ENCODE assay signal across 8 cellular contexts in genomic region chr1:156592158-156592909, GRCh38. TPM values are rescaled to one million over a fixed set of nuclear protein-coding genes. Genes with fewer than 3 reads are reported as not detected.
DNase-seq lines count a peak whose midpoint lies in the region; ATAC-seq and TF ChIP-seq lines count a peak whose summit lies in the region.

No MANE protein-coding gene starts in this region.

- WGBS in SK-N-SH (ENCODE audit: low lambda C conversion rate), result 43% methylated on average over 13 of the region's 16 CpGs
- 37 to 52% methylated on average over 16 of the region's 16 CpGs for WGBS in sigmoid colon, 2 donors

- H3K4me2 ChIP-seq in SK-N-SH, result peak overlapping the region; percentile 96

- H3K36me3 ChIP-seq in SK-N-SH (replicated peaks in 1 of 2; ENCODE audit: control insufficient read depth in 1 of 2, insufficient read depth in 2 of 2, low read length in 1 of 2), result peaks cover 25 to 48% of the 10 kb centered on the region in 2 experiments
- peaks cover 0 to 46% (median 12%) of the 10 kb centered on the region in 4 donors for H3K36me3 ChIP-seq in sigmoid colon

- H3K4me3 ChIP-seq in SK-N-SH (ENCODE audit: low read depth in 2 of 2, low read length in 1 of 2), result peak overlapping the region; percentile 83 to 86
- H3K4me3 ChIP-seq in fibroblast of the aortic adventitia (ENCODE audit: low read depth, low read length), result peak overlapping the region; percentile 88
- peak overlapping the region; percentile 54 to 83 (median 68) for H3K4me3 ChIP-seq in sigmoid colon

- ATAC-seq in GM18505 (IDR thresholded peaks at IDR 0.05; ENCODE audit: unreplicated experiment), result no peak
- ATAC-seq in GM18858 (IDR thresholded peaks at IDR 0.05; ENCODE audit: unreplicated experiment), result no peak

- TF ChIP-seq EP300 in SK-N-SH (IDR thresholded peaks at IDR 0.05; ENCODE audit: borderline replicate concordance in 1 of 2, low read depth in 1 of 2, low read length in 1 of 2) (no peak), sigmoid colon (IDR thresholded peaks at IDR 0.05) (no peak)

- H2AFZ ChIP-seq in SK-N-SH (ENCODE audit: low read depth), result peak overlapping the region; percentile 73

- DNase-seq in SK-N-SH (no peak), fibroblast of the aortic adventitia (ENCODE audit: low read depth) (no peak), sigmoid colon (no peak), ureter (ENCODE audit: low spot score) (no peak), nucleus accumbens (lab: John Stamatoyannopoulos, UW) (no peak), GM13977 (ENCODE audit: low spot score) (no peak)

- H3K27me3 ChIP-seq in SK-N-SH (ENCODE audit: insufficient read depth) (no peaks in the 10 kb centered on the region), sigmoid colon (no peaks in the 10 kb centered on the region)

- H3K9me3 ChIP-seq in SK-N-SH, result no peaks in the 10 kb centered on the region
- H3K9me3 ChIP-seq in sigmoid colon, result no peaks in the 10 kb centered on the region

- peak overlapping the region; percentile 51 to 93 for H3K27ac ChIP-seq in SK-N-SH (ENCODE audit: low read depth in 2 of 2, low read length in 1 of 2)
- H3K27ac ChIP-seq in sigmoid colon, result peak overlapping the region; percentile 87 to 95 (median 90)

- TF ChIP-seq CTCF in SK-N-SH (IDR thresholded peaks at IDR 0.05) (no peak), fibroblast of the aortic adventitia (IDR thresholded peaks at IDR 0.05; ENCODE audit: insufficient read depth, low read length) (no peak), sigmoid colon (IDR thresholded peaks at IDR 0.05) (no peak), GM13977 (IDR thresholded peaks at IDR 0.05; ENCODE audit: extremely low read depth, insufficient read depth, missing control alignments) (no peak)

- no peaks in the 10 kb centered on the region for H3K9me2 ChIP-seq in SK-N-SH

- H3K79me2 ChIP-seq in SK-N-SH (ENCODE audit: insufficient read depth), result peaks cover 12% of the 10 kb centered on the region; the same call in 1 of the 2 replicates

- peaks cover 13% of the 10 kb centered on the region for H3F3A ChIP-seq in SK-N-SH (replicated peaks; ENCODE audit: insufficient read depth)

- intact Hi-C loops in sigmoid colon (cut with DNase I), result loop anchor here (5.0 kb wide), 1 partner anchor 80 kb away; no protein-coding TSS in a partner anchor

- peak overlapping the region; percentile 83 for H3K9ac ChIP-seq in SK-N-SH

- no peaks in the 10 kb centered on the region for H4K20me1 ChIP-seq in SK-N-SH (ENCODE audit: insufficient read depth)

- no peak for TF ChIP-seq RAD21 in SK-N-SH (IDR thresholded peaks at IDR 0.05; ENCODE audit: low read length)

- peaks cover 0 to 16% of the 10 kb centered on the region in 2 experiments; a peak in 2 of 4 replicates for H3K4me1 ChIP-seq in SK-N-SH (ENCODE audit: control insufficient read depth in 1 of 2, insufficient read depth in 2 of 2, low read depth in 1 of 2, low read length in 1 of 2)
- peaks cover 0 to 17% (median 10%) of the 10 kb centered on the region in 4 donors for H3K4me1 ChIP-seq in sigmoid colon

- TF ChIP-seq POLR2A in GM18505 (IDR thresholded peaks at IDR 0.05; ENCODE audit: borderline replicate concordance, extremely low read depth, insufficient read depth, insufficient read length) (peak; percentile 15), sigmoid colon (IDR thresholded peaks at IDR 0.05) (no peak)

- POLR2A ChIA-PET in SK-N-SH (lab: Yijun Ruan, JAX), result interaction anchor here (1.1 to 2.8 kb wide), 5 partner anchors 8 to 22 kb away, joined by 3 to 15 read pairs (median 9); partner anchors contain the start of genes GPATCH4 and TTC24

- in situ Hi-C loops in GM13977 (cut with MboI; ENCODE audit: low pct_unique_long_range_greater_than_20kb, low sequenced_read_pairs, unreplicated experiment), result no loop called here

- CTCF ChIA-PET in SK-N-SH (lab: Yijun Ruan, JAX), result interaction anchor here (0.7 to 5.6 kb wide), 14 partner anchors 8 to 207 kb away, joined by 3 to 42 read pairs (median 7); partner anchors contain the start of genes GPATCH4 and HAPLN2

TF ChIP-seq in SK-N-SH, 30 proteins besides CTCF, POLR2A, EP300 and RAD21 (continues in another document):
- TF ChIP-seq USF1 (IDR thresholded peaks at IDR 0.05; ENCODE audit: borderline replicate concordance, low read depth) (no peak), FOSL2 (IDR thresholded peaks at IDR 0.05; ENCODE audit: borderline replicate concordance, low read depth) (no peak), ZBTB33 (IDR thresholded peaks at IDR 0.05; ENCODE audit: borderline replicate concordance, low read depth) (no peak), CHD2 (IDR thresholded peaks at IDR 0.05; ENCODE audit: low read length, partially characterized antibody) (no peak), EZH2phosphoT487 (IDR thresholded peaks at IDR 0.05; ENCODE audit: borderline replicate concordance, low read depth) (no peak), IRF3 (IDR thresholded peaks at IDR 0.05; ENCODE audit: low read depth, low read length) (no peak), JUND (IDR thresholded peaks at IDR 0.05) (no peak), TEAD4 (IDR thresholded peaks at IDR 0.05; ENCODE audit: borderline replicate concordance, insufficient read depth) (no peak), FOXJ3 (CRISPR knock-in tag; IDR thresholded peaks at IDR 0.05) (no peak), ELF1 (IDR thresholded peaks at IDR 0.05) (no peak), YY1 (IDR thresholded peaks at IDR 0.05; ENCODE audit: low read depth) (no peak), SIN3A (IDR thresholded peaks at IDR 0.05; ENCODE audit: borderline replicate concordance, low read depth, low read length) (no peak)

RNA-seq across cellular contexts. Expression of gene NAXE, which starts 0.8 kb away (rescaled TPM):
- polyA plus RNA-seq in SK-N-SH (2012; rRNA removed) (68.5 and 98.4 TPM in 2 replicates), sigmoid colon (10 to 100 TPM; 80.8 to 91.6 (median 84.1) TPM)
- 66.1 and 89.0 TPM in 2 replicates for polyA plus RNA-seq in SK-N-SH (2012; cell fraction: cytosol; rRNA removed)
- 57.4 and 64.6 TPM in 2 replicates for polyA plus RNA-seq in SK-N-SH (2012; cell fraction: nucleus; rRNA removed)
- total RNA-seq in fibroblast of the aortic adventitia (ENCODE audit: low replicate concordance) (22.7 and 64.2 TPM in 2 replicates), sigmoid colon (100 to 1,000 TPM in 1 of 4 donors, 10 to 100 TPM in 3; 59.3 to 113 (median 67.2) TPM), ureter (119 TPM)

RNA-seq across cellular contexts. Expression of gene GPATCH4, which starts 8.9 kb away (rescaled TPM):
- polyA plus RNA-seq in SK-N-SH (2012; rRNA removed) (36.6 and 46.8 TPM in 2 replicates), sigmoid colon (10 to 100 TPM; 10.2 to 32.9 (median 18.0) TPM)
- 45.1 and 47.1 TPM in 2 replicates for polyA plus RNA-seq in SK-N-SH (2012; cell fraction: cytosol; rRNA removed)
- polyA plus RNA-seq in SK-N-SH (2012; cell fraction: nucleus; rRNA removed), result 41.7 and 60.0 TPM in 2 replicates
- total RNA-seq in fibroblast of the aortic adventitia (ENCODE audit: low replicate concordance) (12.2 and 18.9 TPM in 2 replicates), sigmoid colon (10 to 100 TPM; 12.2 to 22.9 (median 17.3) TPM), ureter (42.5 TPM)

RNA-seq across cellular contexts. Expression of gene TTC24, which starts 12.8 kb away (rescaled TPM):
- polyA plus RNA-seq in SK-N-SH (2012; rRNA removed), result not detected in 2 replicates
- polyA plus RNA-seq in SK-N-SH (2012; cell fraction: cytosol; rRNA removed), result not detected in 2 replicates
- not detected in 2 replicates for polyA plus RNA-seq in SK-N-SH (2012; cell fraction: nucleus; rRNA removed)
- not detected in 2 replicates for total RNA-seq in fibroblast of the aortic adventitia (ENCODE audit: low replicate concordance)
- total RNA-seq in sigmoid colon, result not detected
- polyA plus RNA-seq in sigmoid colon, result 1 to 10 TPM in 1 of 3 donors, not detected in 2; 2.6 TPM
- total RNA-seq in ureter, result not detected

RNA-seq across cellular contexts. Expression of gene IQGAP3, which starts 20.0 kb away (rescaled TPM):
- polyA plus RNA-seq in SK-N-SH (2012; rRNA removed), result 14.4 and 15.6 TPM in 2 replicates
- 3.6 and 5.8 TPM in 2 replicates for polyA plus RNA-seq in SK-N-SH (2012; cell fraction: cytosol; rRNA removed)
- polyA plus RNA-seq in SK-N-SH (2012; cell fraction: nucleus; rRNA removed), result 80.7 and 85.0 TPM in 2 replicates
- 0.41 and 28.7 TPM in 2 replicates for total RNA-seq in fibroblast of the aortic adventitia (ENCODE audit: low replicate concordance)
- under 1 TPM in 3 of 4 donors, not detected in 1; 0.55 to 0.81 (median 0.71) TPM for total RNA-seq in sigmoid colon
- polyA plus RNA-seq in sigmoid colon, result 10 to 100 TPM in 1 of 3 donors, under 1 TPM in 2; 0.60 to 11.2 (median 0.92) TPM
- 0.68 TPM for total RNA-seq in ureter

RNA-seq across cellular contexts. Expression of gene HAPLN2, which starts 26.9 kb away (rescaled TPM):
- polyA plus RNA-seq in SK-N-SH (2012; rRNA removed) (0.10 and 0.20 TPM in 2 replicates), sigmoid colon (under 1 TPM in 1 of 3 donors, not detected in 2; 0.10 TPM)
- not detected in 2 replicates for polyA plus RNA-seq in SK-N-SH (2012; cell fraction: cytosol; rRNA removed)
- 0.98 and 1.1 TPM in 2 replicates for polyA plus RNA-seq in SK-N-SH (2012; cell fraction: nucleus; rRNA removed)
- total RNA-seq in fibroblast of the aortic adventitia (ENCODE audit: low replicate concordance) (not detected in 2 replicates), sigmoid colon (1 to 10 TPM in 1 of 4 donors, under 1 TPM in 1, not detected in 2; 0.71 to 1.2 TPM), ureter (5.6 TPM)
